In genomic region chr7:34025579-34025978, GRCh38 we compare ENCODE assay signal across 17 cellular contexts.
DNase-seq lines count a peak whose midpoint lies in the region; ATAC-seq and TF ChIP-seq lines count a peak whose summit lies in the region.
"Had no signal": no experiment of that assay in that cellular context is flagged by ENCODE, and none has a peak within 500 bp of the region (broad histone marks: within the 10 kb centered on the region; RNA-seq: fewer than 3 reads in every experiment).

No MANE protein-coding gene starts in this region.

- H3K9ac ChIP-seq in endodermal cell (ENCODE audit: extremely low read depth, low read length, poor library complexity, severe bottlenecking), result no peak overlapping the region

- H3K9me3 ChIP-seq in right cardiac atrium (ENCODE audit: control insufficient read depth, low read length), result no peaks in the 10 kb centered on the region
- no peaks in the 10 kb centered on the region for H3K9me3 ChIP-seq in endodermal cell (ENCODE audit: control insufficient read depth, low read length)
- no peaks in the 10 kb centered on the region for H3K9me3 ChIP-seq in lung (ENCODE audit: control insufficient read depth in 2 of 2, insufficient read depth in 1 of 2, low read length in 1 of 2)
- no peaks in the 10 kb centered on the region for H3K9me3 ChIP-seq in upper lobe of left lung
- H3K9me3 ChIP-seq: Caco-2 had no signal

- H3K27me3 ChIP-seq in right cardiac atrium (ENCODE audit: control insufficient read depth, insufficient read depth), result no peaks in the 10 kb centered on the region
- H3K27me3 ChIP-seq in endodermal cell (ENCODE audit: control insufficient read depth, insufficient read depth, low read length, poor library complexity, severe bottlenecking), result no peaks in the 10 kb centered on the region
- no peaks in the 10 kb centered on the region for H3K27me3 ChIP-seq in lung (ENCODE audit: control insufficient read depth, insufficient read depth)
- no peaks in the 10 kb centered on the region for H3K27me3 ChIP-seq in upper lobe of left lung

- no peak for TF ChIP-seq EP300 in upper lobe of left lung (IDR thresholded peaks at IDR 0.05)

- no peak for TF ChIP-seq POLR2A in upper lobe of left lung (IDR thresholded peaks at IDR 0.05)

- no peaks in the 10 kb centered on the region for H3K27me3 Mint-ChIP-seq in endodermal cell (ENCODE audit: insufficient read depth)
- H3K27me3 Mint-ChIP-seq: CD4-positive, alpha-beta T cell had no signal

- H3K4me1 ChIP-seq in right cardiac atrium (ENCODE audit: control insufficient read depth, insufficient read depth, low read length) (no peaks in the 10 kb centered on the region), endodermal cell (ENCODE audit: control insufficient read depth, insufficient read depth, low read length) (peaks cover 2% of the 10 kb centered on the region), lung (ENCODE audit: control insufficient read depth in 2 of 2, insufficient read depth in 2 of 2, low read length in 2 of 2) (peaks cover 0 to 2% of the 10 kb centered on the region in 2 donors), upper lobe of left lung (peaks cover 0 to 6% (median 0%) of the 10 kb centered on the region in 4 donors)
- H3K4me1 ChIP-seq: Caco-2 had no signal

- H3K4me3 ChIP-seq in right cardiac atrium (ENCODE audit: low read length), result no peak overlapping the region
- H3K4me3 ChIP-seq in endodermal cell (ENCODE audit: low read length), result no peak overlapping the region
- no peak overlapping the region for H3K4me3 ChIP-seq in lung
- no peak overlapping the region for H3K4me3 ChIP-seq in upper lobe of left lung
- H3K4me3 ChIP-seq: GM12878 had no signal

- peaks cover 6% of the 10 kb centered on the region for H3K36me3 Mint-ChIP-seq in endodermal cell (ENCODE audit: low read depth)

- H3K27ac Mint-ChIP-seq in endodermal cell, result peak overlapping the region; percentile 20
- H3K27ac Mint-ChIP-seq: CD4-positive, alpha-beta T cell had no signal

- intact Hi-C loops in Right ventricle myocardium superior (cut with DNase I) (no loop called here), right cardiac atrium (cut with DNase I) (no loop called here), posterior cingulate gyrus (cut with DNase I) (no loop called here)

- WGBS in right cardiac atrium, result 65% methylated on average over 5 of the region's 5 CpGs
- WGBS in endodermal cell (ENCODE audit: insufficient coverage in 1 of 2, insufficient read length in 1 of 2), 2 experiments, result 77 to 82% methylated on average over 5 of the region's 5 CpGs
- 47 to 68% methylated on average over 5 of the region's 5 CpGs for WGBS in lung, 2 donors
- WGBS in upper lobe of left lung, 2 donors, result 49 to 53% methylated on average over 5 of the region's 5 CpGs

- TF ChIP-seq CTCF in endodermal cell (conservative IDR thresholded peaks at IDR 0.05) (no peak), lung (IDR thresholded peaks at IDR 0.05; ENCODE audit: control extremely low read depth, extremely low read depth) (no peak), upper lobe of left lung (IDR thresholded peaks at IDR 0.05) (no peak)

- ATAC-seq in Right ventricle myocardium superior (ENCODE audit: poor library complexity) (peak; percentile 49), right cardiac atrium (no peak), lung (ENCODE audit: insufficient read depth, low FRiP score) (peak; percentile 47), upper lobe of left lung (ENCODE audit: low FRiP score in 2 of 2) (peak; percentile 23 to 77)
- ATAC-seq: GM12878 had no signal

- H3K27ac ChIP-seq in right cardiac atrium (ENCODE audit: low read length), result no peak overlapping the region
- H3K27ac ChIP-seq in endodermal cell (ENCODE audit: low read depth, low read length), result no peak overlapping the region
- H3K27ac ChIP-seq in lung (ENCODE audit: low read depth in 1 of 2, low read length in 1 of 2), result no peak overlapping the region
- no peak overlapping the region for H3K27ac ChIP-seq in upper lobe of left lung
- H3K27ac ChIP-seq: C4-2B had no signal

- no peaks in the 10 kb centered on the region for H3K36me3 ChIP-seq in endodermal cell (ENCODE audit: control insufficient read depth, insufficient read depth, low read length)
- H3K36me3 ChIP-seq in lung (ENCODE audit: control insufficient read depth in 2 of 2, insufficient read depth in 2 of 2, low read length in 2 of 2), result no peaks in the 10 kb centered on the region
- H3K36me3 ChIP-seq in upper lobe of left lung, result no peaks in the 10 kb centered on the region

- H3K9me3 Mint-ChIP-seq in endodermal cell, result no peaks in the 10 kb centered on the region
- H3K9me3 Mint-ChIP-seq: H9 had no signal

- H3K4me3 Mint-ChIP-seq in endodermal cell, result no peak overlapping the region
- H3K4me3 Mint-ChIP-seq: CD4-positive, alpha-beta T cell; H9 had no signal

- DNase-seq in Right ventricle myocardium superior, result no peak
- no peak for DNase-seq in right cardiac atrium
- no peak for DNase-seq in endodermal cell
- DNase-seq in lung (ENCODE audit: low spot score), result no peak
- DNase-seq in upper lobe of left lung, result peak in 1 of 2 donors; percentile 28
- no peak for DNase-seq in activated CD8-positive, alpha-beta memory T cell treated with anti-CD3 and anti-CD28 coated beads, Interleukin-2, amount 50 U/mL, for 48 hours
- no peak for DNase-seq in posterior cingulate gyrus
- DNase-seq in iPS-NIHi11 (ENCODE audit: low spot score), result no peak
- DNase-seq: ACHN; AML-193; Caco-2; CD4-positive, alpha-beta T cell; DMS153; DMS79; H9 had no signal

- peaks cover 22% of the 10 kb centered on the region for H3K4me1 Mint-ChIP-seq in endodermal cell

Comparison
In these comparisons a context has a peak if more than half of its experiments do, and no peak if none do; other contexts are left out.
1. ATAC-seq: peak in Right ventricle myocardium superior (single experiment), lung (single experiment) and upper lobe of left lung (2 of 2); none in right cardiac atrium (0 of 2).